Comparison of ENCODE assay signal across 1 cellular context in the genomic region with DNA sequence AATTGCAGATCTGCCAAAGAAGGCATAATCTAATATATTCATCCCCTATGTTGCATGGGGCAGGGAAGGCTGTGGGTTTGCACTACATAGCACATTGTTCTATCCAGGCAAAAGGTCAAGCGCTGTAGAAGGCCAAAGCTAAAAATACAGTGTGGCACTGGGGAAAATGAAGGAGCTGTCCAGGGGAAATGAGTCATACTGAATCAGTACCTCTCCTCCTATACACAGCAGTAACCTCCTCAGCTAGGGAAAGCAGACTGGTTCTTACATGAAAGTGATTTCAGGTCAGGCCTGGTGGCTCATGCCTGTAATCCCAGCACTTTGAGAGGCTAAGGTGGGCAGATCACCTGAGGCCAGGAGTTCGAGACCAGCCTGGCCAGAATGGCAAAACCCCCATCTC.
TF ChIP-seq lines count a peak whose summit lies in the region.

No MANE protein-coding gene starts in this region.

TF ChIP-seq in liver, 16 proteins besides CTCF, POLR2A, EP300 and RAD21 (continued from another document):
- peak; percentile 92 for TF ChIP-seq REST (IDR thresholded peaks at IDR 0.05)
- no peak for TF ChIP-seq FOXA2 (IDR thresholded peaks at IDR 0.05)
- peak in 1 of 2 donors; percentile 17 for TF ChIP-seq GABPA (IDR thresholded peaks at IDR 0.05 in 1 of 2, conservative IDR thresholded peaks at IDR 0.05 in 1 of 2)
